Comparison of ENCODE assay signal across 25 cellular contexts in genomic region chr10:45550903-45551302, GRCh38.
"Had no signal": no experiment of that assay in that cellular context is flagged by ENCODE, and none has a peak within 500 bp of the region (broad histone marks: within the 10 kb centered on the region; RNA-seq: fewer than 3 reads in every experiment).

No MANE protein-coding gene starts in this region.

- H3K36me3 ChIP-seq: brain microvascular endothelial cell, neural progenitor cell, ovary had no signal

- H3K27ac ChIP-seq: brain microvascular endothelial cell, neural progenitor cell, ovary, psoas muscle had no signal

- H3K27me3 ChIP-seq: brain microvascular endothelial cell, neural progenitor cell, ovary had no signal

- H3K4me3 Mint-ChIP-seq: activated CD8-positive, alpha-beta T cell treated with anti-CD3 and anti-CD28 coated beads, Interleukin-2, amount 10 ng/mL, durations not matched to agents 7 days and 5 days; memory B cell; naive thymus-derived CD4-positive, alpha-beta T cell; neural progenitor cell; stimulated activated effector memory CD8-positive, alpha-beta T cell treated with anti-CD3 and anti-CD28 coated beads, Interleukin-12 subunit alpha, Interleukin-12 subunit beta, amount 100 ng/mL, for 72 hours had no signal

- H3K9me3 ChIP-seq: ovary, psoas muscle had no signal

- H3K4me1 ChIP-seq: neural progenitor cell, psoas muscle had no signal

- H3K36me3 Mint-ChIP-seq: stimulated activated effector memory CD8-positive, alpha-beta T cell treated with anti-CD3 and anti-CD28 coated beads, Interleukin-12 subunit alpha, Interleukin-12 subunit beta, amount 100 ng/mL, for 72 hours had no signal

- DNase-seq: activated CD4-positive, alpha-beta T cell treated with anti-CD3 and anti-CD28 coated beads for 48 hours; activated CD4-positive, CD25-positive, alpha-beta regulatory T cell; activated CD8-positive, alpha-beta T cell treated with anti-CD3 and anti-CD28 coated beads, Interleukin-2, amount 10 ng/mL, durations not matched to agents 7 days and 5 days; activated effector memory CD4-positive, alpha-beta T cell treated with anti-CD3 and anti-CD28 coated beads, Interleukin-2, amount 50 U/mL, for 16 hours; activated naive CD4-positive, alpha-beta T cell treated with anti-CD3 and anti-CD28 coated beads, Interleukin-2, amount 50 U/mL, for 16 hours; activated T-cell treated with anti-CD3 and anti-CD28 coated beads, Interleukin-2, amount 50 U/mL, for 48 hours; aorta; brain microvascular endothelial cell; cortex of kidney; effector memory CD4-positive, alpha-beta T cell; foreskin fibroblast; hypothalamus; left ventricle myocardium superior; naive thymus-derived CD4-positive, alpha-beta T cell; ovary; psoas muscle; stimulated activated CD4-positive, alpha-beta T cell treated with anti-CD3 and anti-CD28 coated beads, Interleukin-4, amount 100 ng/mL, for 24 hours; T-helper 1 cell; T1000 had no signal

- H3K27ac Mint-ChIP-seq: activated CD8-positive, alpha-beta T cell treated with anti-CD3 and anti-CD28 coated beads, Interleukin-2, amount 10 ng/mL, durations not matched to agents 7 days and 5 days; neural progenitor cell had no signal

- H3K4me2 ChIP-seq: neural progenitor cell, smooth muscle cell had no signal

- H3K4me3 ChIP-seq: neural progenitor cell, ovary, psoas muscle, smooth muscle cell had no signal

- H3K9ac ChIP-seq: neural progenitor cell had no signal

- H3K4me1 Mint-ChIP-seq: neural progenitor cell had no signal

- H3K9me3 Mint-ChIP-seq: memory B cell; naive thymus-derived CD4-positive, alpha-beta T cell; neural progenitor cell; stimulated activated effector memory CD8-positive, alpha-beta T cell treated with anti-CD3 and anti-CD28 coated beads, Interleukin-12 subunit alpha, Interleukin-12 subunit beta, amount 100 ng/mL, for 72 hours had no signal

- FAIRE-seq: keratinocyte had no signal

- ATAC-seq: activated CD8-positive, alpha-beta T cell treated with anti-CD3 and anti-CD28 coated beads, Interleukin-2, amount 10 ng/mL, durations not matched to agents 7 days and 5 days; left ventricle myocardium superior; naive thymus-derived CD4-positive, alpha-beta T cell; psoas muscle; sciatic nerve; stimulated activated effector memory CD8-positive, alpha-beta T cell treated with anti-CD3 and anti-CD28 coated beads, Interleukin-12 subunit alpha, Interleukin-12 subunit beta, amount 100 ng/mL, for 72 hours had no signal

- H2AFZ ChIP-seq: neural progenitor cell had no signal

- H3K27me3 Mint-ChIP-seq: memory B cell; naive thymus-derived CD4-positive, alpha-beta T cell had no signal
